In genomic region chr14:99758121-99758871, GRCh38 we compare ENCODE assay signal across 9 cellular contexts. TPM values are rescaled to one million over a fixed set of nuclear protein-coding genes. Genes with fewer than 3 reads are reported as not detected.
DNase-seq lines count a peak whose midpoint lies in the region; ATAC-seq, FAIRE-seq and TF ChIP-seq lines count a peak whose summit lies in the region.
"Had no signal": no experiment of that assay in that cellular context is flagged by ENCODE, and none has a peak within 500 bp of the region (broad histone marks: within the 10 kb centered on the region; RNA-seq: fewer than 3 reads in every experiment).

No MANE protein-coding gene starts in this region.

- no peak overlapping the region for H3K4me3 Mint-ChIP-seq in activated T-helper 2 cell treated with anti-CD3 and anti-CD28 coated beads, Interferon-gamma antibody, Interleukin-2, Interleukin-4, amounts not matched to agents 10 μg/mL and 5 μg/mL and 100 μg/mL, durations not matched to agents 14 hours and 24 hours and 36 hours (ENCODE audit: low read depth)
- H3K4me3 Mint-ChIP-seq in endothelial cell (ENCODE audit: unreplicated experiment) = no peak overlapping the region

- DNase-seq in GM04503 (ENCODE audit: low read depth) (peak; percentile 93), RCC 7860 (ENCODE audit: low spot score) (peak; percentile 45), fibroblast of pulmonary artery (ENCODE audit: low read depth) (peak; percentile 60), sciatic nerve (ENCODE audit: low spot score) (peak; percentile 49), NCI-H345 (lab: John Stamatoyannopoulos, UW) (no peak), GM20000 (ENCODE audit: low spot score) (no peak), endothelial cell (ENCODE audit: low spot score) (no peak)
- no peak for DNase-seq in activated T-helper 2 cell treated with anti-CD3 and anti-CD28 coated beads, Interferon-gamma antibody, Interleukin-2, Interleukin-4, amounts not matched to agents 10 μg/mL and 5 μg/mL and 100 μg/mL, durations not matched to agents 14 hours and 24 hours and 36 hours (ENCODE audit: low spot score)

- intact Hi-C loops in sciatic nerve (cut with DNase I) = no loop called here
- intact Hi-C loops in activated T-helper 2 cell treated with anti-CD3 and anti-CD28 coated beads, Interferon-gamma antibody, Interleukin-2, Interleukin-4, amounts not matched to agents 10 μg/mL and 5 μg/mL and 100 μg/mL, durations not matched to agents 14 hours and 24 hours and 36 hours (cut with micrococcal nuclease) = no loop called here

- FAIRE-seq in RCC 7860 (lab: Jason Lieb, UNC) = no peak

- no peaks in the 10 kb centered on the region for H3K9me3 Mint-ChIP-seq in activated T-helper 2 cell treated with anti-CD3 and anti-CD28 coated beads, Interferon-gamma antibody, Interleukin-2, Interleukin-4, amounts not matched to agents 10 μg/mL and 5 μg/mL and 100 μg/mL, durations not matched to agents 14 hours and 24 hours and 36 hours
- H3K9me3 Mint-ChIP-seq in endothelial cell (ENCODE audit: unreplicated experiment) = peaks cover 4% of the 10 kb centered on the region

- TF ChIP-seq CTCF in fibroblast of pulmonary artery (IDR thresholded peaks at IDR 0.05; ENCODE audit: low read length, missing control alignments) (no peak), GM20000 (IDR thresholded peaks at IDR 0.05; ENCODE audit: extremely low read depth, missing control alignments) (no peak), endothelial cell (IDR thresholded peaks at IDR 0.05; ENCODE audit: unreplicated experiment) (no peak)

- H3K4me3 ChIP-seq in fibroblast of pulmonary artery (replicated peaks; ENCODE audit: low read depth, low read length) = no peak overlapping the region

- H3K27ac Mint-ChIP-seq in activated T-helper 2 cell treated with anti-CD3 and anti-CD28 coated beads, Interferon-gamma antibody, Interleukin-2, Interleukin-4, amounts not matched to agents 10 μg/mL and 5 μg/mL and 100 μg/mL, durations not matched to agents 14 hours and 24 hours and 36 hours = no peak overlapping the region
- H3K27ac Mint-ChIP-seq in endothelial cell (ENCODE audit: unreplicated experiment) = no peak overlapping the region

- H3K4me1 Mint-ChIP-seq in activated T-helper 2 cell treated with anti-CD3 and anti-CD28 coated beads, Interferon-gamma antibody, Interleukin-2, Interleukin-4, amounts not matched to agents 10 μg/mL and 5 μg/mL and 100 μg/mL, durations not matched to agents 14 hours and 24 hours and 36 hours (ENCODE audit: low read depth) = no peaks in the 10 kb centered on the region
- H3K4me1 Mint-ChIP-seq in endothelial cell (ENCODE audit: unreplicated experiment) = peaks cover 19% of the 10 kb centered on the region

- H3K27me3 Mint-ChIP-seq in activated T-helper 2 cell treated with anti-CD3 and anti-CD28 coated beads, Interferon-gamma antibody, Interleukin-2, Interleukin-4, amounts not matched to agents 10 μg/mL and 5 μg/mL and 100 μg/mL, durations not matched to agents 14 hours and 24 hours and 36 hours (ENCODE audit: low read depth) = peaks cover 13% of the 10 kb centered on the region
- H3K27me3 Mint-ChIP-seq in endothelial cell (ENCODE audit: unreplicated experiment) = peaks cover 5% of the 10 kb centered on the region

- no peaks in the 10 kb centered on the region for H3K36me3 Mint-ChIP-seq in activated T-helper 2 cell treated with anti-CD3 and anti-CD28 coated beads, Interferon-gamma antibody, Interleukin-2, Interleukin-4, amounts not matched to agents 10 μg/mL and 5 μg/mL and 100 μg/mL, durations not matched to agents 14 hours and 24 hours and 36 hours (ENCODE audit: low read depth)
- no peaks in the 10 kb centered on the region for H3K36me3 Mint-ChIP-seq in endothelial cell (ENCODE audit: low read depth, unreplicated experiment)

- ATAC-seq in sciatic nerve = no peak
- ATAC-seq: left colon had no signal

RNA-seq across cellular contexts. Expression of gene EML1, which starts 34.9 kb away (rescaled TPM):
- total RNA-seq in sciatic nerve (59.0 TPM), endothelial cell (ENCODE audit: unreplicated experiment) (10.0 TPM)
- 0.68 and 0.87 TPM in 2 replicates for total RNA-seq in activated T-helper 2 cell treated with anti-CD3 and anti-CD28 coated beads, Interferon-gamma antibody, Interleukin-2, Interleukin-4, amounts not matched to agents 10 μg/mL and 5 μg/mL and 100 μg/mL, durations not matched to agents 14 hours and 24 hours and 36 hours

Comparison
In these comparisons a context has a peak if more than half of its experiments do, and no peak if none do; other contexts are left out.
1. DNase-seq: peak in GM04503 (single experiment), RCC 7860 (single experiment), fibroblast of pulmonary artery (single experiment) and sciatic nerve (single experiment); none in NCI-H345 (single experiment), activated T-helper 2 cell treated with anti-CD3 and anti-CD28 coated beads, Interferon-gamma antibody, Interleukin-2, Interleukin-4, amounts not matched to agents 10 μg/mL and 5 μg/mL and 100 μg/mL, durations not matched to agents 14 hours and 24 hours and 36 hours (single experiment), GM20000 (single experiment) and endothelial cell (single experiment).